19 cellular contexts compared by ENCODE assay signal in genomic region chr17:57544381-57544780, GRCh38.
A peak's percentile ranks its signal among the peaks of the same experiment; 100 is the strongest.
DNase-seq lines count a peak whose midpoint lies in the region; ATAC-seq and TF ChIP-seq lines count a peak whose summit lies in the region.
"Had no signal": no experiment of that assay in that cellular context is flagged by ENCODE, and none has a peak within 500 bp of the region (broad histone marks: within the 10 kb centered on the region; RNA-seq: fewer than 3 reads in every experiment).

No MANE protein-coding gene starts in this region.

- H3K4me2 ChIP-seq in hepatocyte: peak overlapping the region; percentile 23

- intact Hi-C loops in sigmoid colon (cut with DNase I): loop anchor here (10.0 kb wide), 1 partner anchor 290 kb away; the partner anchor contains the start of gene MSI2

- H3K27me3 ChIP-seq in hepatocyte (no peaks in the 10 kb centered on the region), sigmoid colon (no peaks in the 10 kb centered on the region)
- H3K27me3 ChIP-seq: colonic mucosa, suprapubic skin had no signal

- H4K20me1 ChIP-seq in hepatocyte (ENCODE audit: insufficient read depth, poor library complexity, severe bottlenecking): peaks cover 3% of the 10 kb centered on the region

- DNase-seq in DMS 273 treated with DMSO at 0.1 percent for 48 hours (lab: John Stamatoyannopoulos, UW) (peak; percentile 90), NCI-H1105 treated with DMSO at 0.1 percent for 48 hours (lab: John Stamatoyannopoulos, UW) (peak; percentile 82), NCI-H82 (lab: John Stamatoyannopoulos, UW) (peak; percentile 91), hepatocyte (ENCODE audit: low spot score) (no peak), ACHN (no peak), epidermal melanocyte (ENCODE audit: insufficient read length, low spot score) (no peak), sigmoid colon (no peak)
- DNase-seq: activated CD4-positive, alpha-beta memory T cell treated with anti-CD3 and anti-CD28 coated beads for 36 hours; activated naive CD4-positive, alpha-beta T cell treated with anti-CD3 and anti-CD28 coated beads, Interleukin-2, amount 50 U/mL, for 16 hours; activated T-cell treated with anti-CD3 and anti-CD28 coated beads, Interleukin-2, amount 50 U/mL, for 24 hours; colonic mucosa; GF-D8; HCEC 1CT; stimulated activated CD4-positive, alpha-beta T cell treated with anti-CD3 and anti-CD28 coated beads, Interleukin-4, amount 100 ng/mL, for 4 hours; stimulated activated CD8-positive, alpha-beta memory T cell treated with anti-CD3 and anti-CD28 coated beads, Interleukin-4, amount 100 ng/mL, for 48 hours had no signal

- H2AFZ ChIP-seq in hepatocyte: no peak overlapping the region
- H2AFZ ChIP-seq: parathyroid adenoma had no signal

- in situ Hi-C loops in ACHN (cut with HindIII; ENCODE audit: low pct_ligation_motif_present, low pct_unique_long_range_greater_than_20kb, low sequenced_read_pairs): no loop called here

- peaks cover 37% of the 10 kb centered on the region for H3K79me2 ChIP-seq in hepatocyte

- WGBS in hepatocyte (ENCODE audit: low lambda C conversion rate, missing lambda C conversion rate): 82% methylated on average over 5 of the region's 5 CpGs
- WGBS in sigmoid colon, 2 donors: 36 to 72% methylated on average over 5 of the region's 5 CpGs

- H3K9me3 ChIP-seq in hepatocyte (ENCODE audit: low read depth): no peaks in the 10 kb centered on the region
- no peaks in the 10 kb centered on the region for H3K9me3 ChIP-seq in sigmoid colon
- H3K9me3 ChIP-seq: colonic mucosa, suprapubic skin had no signal

- no peak for TF ChIP-seq EP300 in sigmoid colon (IDR thresholded peaks at IDR 0.05)

- H3K36me3 ChIP-seq in hepatocyte (replicated peaks; ENCODE audit: insufficient read depth, low read depth): no peaks in the 10 kb centered on the region
- H3K36me3 ChIP-seq in sigmoid colon: no peaks in the 10 kb centered on the region
- H3K36me3 ChIP-seq: colonic mucosa, suprapubic skin had no signal

- TF ChIP-seq CTCF in hepatocyte (IDR thresholded peaks at IDR 0.05; ENCODE audit: poor library complexity) (no peak), sigmoid colon (IDR thresholded peaks at IDR 0.05) (no peak)

- H3K4me1 ChIP-seq in hepatocyte (ENCODE audit: insufficient read depth): peaks cover 56% of the 10 kb centered on the region
- H3K4me1 ChIP-seq in sigmoid colon: peaks cover 0 to 30% (median 23%) of the 10 kb centered on the region in 4 donors
- H3K4me1 ChIP-seq: colonic mucosa had no signal

- no peaks in the 10 kb centered on the region for H3K9me2 ChIP-seq in hepatocyte (replicated peaks; ENCODE audit: insufficient read depth)

- H3K4me3 ChIP-seq in hepatocyte: no peak overlapping the region
- no peak overlapping the region for H3K4me3 ChIP-seq in sigmoid colon
- H3K4me3 ChIP-seq: colonic mucosa, suprapubic skin had no signal

- TF ChIP-seq POLR2A in sigmoid colon (IDR thresholded peaks at IDR 0.05): no peak

- ATAC-seq in GM21529 (IDR thresholded peaks at IDR 0.05; ENCODE audit: unreplicated experiment): no peak

- H3K27ac ChIP-seq in hepatocyte (peak overlapping the region; percentile 73), sigmoid colon (no peak overlapping the region)
- H3K27ac ChIP-seq: colonic mucosa, RWPE1, suprapubic skin had no signal

Comparison
In these comparisons a context has a peak if more than half of its experiments do, and no peak if none do; other contexts are left out.
1. DNase-seq: peak in DMS 273 treated with DMSO at 0.1 percent for 48 hours (single experiment), NCI-H1105 treated with DMSO at 0.1 percent for 48 hours (single experiment) and NCI-H82 (single experiment); none in hepatocyte (single experiment), ACHN (single experiment), epidermal melanocyte (single experiment) and sigmoid colon (single experiment).